In the genomic region with DNA sequence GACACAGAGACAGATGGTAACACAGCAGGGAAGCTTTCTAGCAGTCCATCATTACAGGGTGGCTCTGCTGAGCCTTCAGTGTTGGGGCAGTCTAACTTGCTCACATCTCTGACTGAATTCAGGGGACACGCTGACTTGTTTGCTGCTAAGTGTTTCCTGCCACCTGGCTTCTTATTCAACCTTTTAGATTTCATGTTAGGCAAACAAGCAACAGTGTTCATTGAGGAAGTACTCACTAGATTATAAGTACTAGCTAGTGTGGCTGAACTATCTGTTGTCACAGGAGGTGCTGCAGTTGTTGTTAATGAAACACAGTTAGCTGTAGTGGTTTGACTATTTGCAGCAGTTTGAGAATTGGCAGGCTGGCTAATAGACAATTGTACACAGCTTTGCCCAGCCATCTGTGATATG, we compare ENCODE assay signal across 15 cellular contexts. TPM values are rescaled to one million over a fixed set of nuclear protein-coding genes. Genes with fewer than 3 reads are reported as not detected.
DNase-seq lines count a peak whose midpoint lies in the region; ATAC-seq and TF ChIP-seq lines count a peak whose summit lies in the region.
"Had no signal": no experiment of that assay in that cellular context is flagged by ENCODE, and none has a peak within 500 bp of the region (broad histone marks: within the 10 kb centered on the region; RNA-seq: fewer than 3 reads in every experiment).

No MANE protein-coding gene starts in this region.

- H3K27ac ChIP-seq in OCI-LY1 (ENCODE audit: low read depth, low read length, poor library complexity, severe bottlenecking) (peak overlapping the region; percentile 90), esophagus muscularis mucosa (replicated peaks in 1 of 4) (no peak overlapping the region)
- H3K27ac ChIP-seq: BLaER1 had no signal

- intact Hi-C loops in esophagus muscularis mucosa (cut with DNase I) = no loop called here

- H3K4me3 Mint-ChIP-seq in naive B cell = peak overlapping the region; percentile 41 to 81 (median 76)
- H3K4me3 Mint-ChIP-seq: activated CD4-positive, alpha-beta T cell treated with anti-CD3 and anti-CD28 coated beads, Interleukin-2, amount 10 ng/mL, durations not matched to agents 24 days and 14 days had no signal

- H3K36me3 ChIP-seq in OCI-LY1 (ENCODE audit: insufficient read depth, low read length) (0 out of 2 replicates have a peak, but pooled peaks cover 6% of the 10 kb centered on the region), esophagus muscularis mucosa (peaks cover 0 to 48% (median 26%) of the 10 kb centered on the region in 4 donors)

- peaks cover 82 to 93% (median 90%) of the 10 kb centered on the region in 3 donors for H3K4me1 Mint-ChIP-seq in naive B cell
- H3K4me1 Mint-ChIP-seq: activated CD4-positive, alpha-beta T cell treated with anti-CD3 and anti-CD28 coated beads, Interleukin-2, amount 10 ng/mL, durations not matched to agents 24 days and 14 days had no signal

- H3K4me1 ChIP-seq in OCI-LY1 (ENCODE audit: insufficient read depth, low read length, severe bottlenecking) (peaks cover 37% of the 10 kb centered on the region), esophagus muscularis mucosa (peaks cover 11 to 47% (median 36%) of the 10 kb centered on the region in 4 donors)

- H3K9me3 Mint-ChIP-seq in naive B cell = peaks cover 5 to 36% (median 15%) of the 10 kb centered on the region in 7 donors
- H3K9me3 Mint-ChIP-seq: activated CD4-positive, alpha-beta T cell treated with anti-CD3 and anti-CD28 coated beads, Interleukin-2, amount 10 ng/mL, durations not matched to agents 24 days and 14 days had no signal

- POLR2A ChIA-PET in HEK293T (lab: Yijun Ruan, JAX) = no interaction called here

- H3K9me2 ChIP-seq in OCI-LY1 (ENCODE audit: low read depth, low read length) = no peaks in the 10 kb centered on the region

- peak overlapping the region; percentile 7; the same call in 1 of the 2 replicates for H3K9ac ChIP-seq in OCI-LY1 (ENCODE audit: low read length)
- H3K9ac ChIP-seq: BLaER1 had no signal

- no peak overlapping the region for H2AFZ ChIP-seq in OCI-LY1 (ENCODE audit: low read length)

- H3K27me3 ChIP-seq in OCI-LY1 (ENCODE audit: insufficient read depth, low read length) (no peaks in the 10 kb centered on the region), esophagus muscularis mucosa (no peaks in the 10 kb centered on the region)
- H3K27me3 ChIP-seq: BLaER1 had no signal

- peaks cover 55 to 61% of the 10 kb centered on the region in 2 donors for H3K36me3 Mint-ChIP-seq in naive B cell

- no peak for TF ChIP-seq POLR2A in esophagus muscularis mucosa (IDR thresholded peaks at IDR 0.05; ENCODE audit: low read depth)

- no peaks in the 10 kb centered on the region for H4K20me1 ChIP-seq in OCI-LY1 (ENCODE audit: insufficient read depth, low read length)
- H4K20me1 ChIP-seq: BLaER1 had no signal

- H3K27me3 Mint-ChIP-seq in naive B cell = no peaks in the 10 kb centered on the region
- H3K27me3 Mint-ChIP-seq: activated CD4-positive, alpha-beta T cell treated with anti-CD3 and anti-CD28 coated beads, Interleukin-2, amount 10 ng/mL, durations not matched to agents 24 days and 14 days had no signal

- H3F3A ChIP-seq in OCI-LY1 (ENCODE audit: insufficient read depth, low read length) = no peaks in the 10 kb centered on the region

- CTCF ChIA-PET in HEK293T (lab: Yijun Ruan, JAX) = no interaction called here

- H3K79me2 ChIP-seq in OCI-LY1 (ENCODE audit: insufficient read depth, low read length) = no peaks in the 10 kb centered on the region

- peak; percentile 80 for DNase-seq in DMS53 (lab: John Stamatoyannopoulos, UW)
- DNase-seq in NCI-H1436 treated with DMSO at 0.1 percent for 48 hours (lab: John Stamatoyannopoulos, UW) = peak; percentile 81
- peak; percentile 70 for DNase-seq in naive B cell
- DNase-seq in HEK293T (ENCODE audit: extremely low spot score) = no peak
- no peak for DNase-seq in middle frontal gyrus (ENCODE audit: extremely low spot score, low spot score)
- DNase-seq in esophagus muscularis mucosa (ENCODE audit: extremely low spot score) = no peak
- DNase-seq: activated CD4-positive, alpha-beta T cell treated with anti-CD3 and anti-CD28 coated beads, Interleukin-2, amount 10 ng/mL, durations not matched to agents 24 days and 14 days; activated T-cell treated with anti-CD3 and anti-CD28 coated beads, Interleukin-2, amount 50 U/mL, for 1 hour; EL; NK-92 treated with Interleukin-12 subunit alpha and Interleukin-12 subunit beta, amount 100 ng/mL, for 24 hours; SIG-M5; T-helper 9 cell had no signal

- H3K9me3 ChIP-seq in OCI-LY1 (ENCODE audit: low read length) (no peaks in the 10 kb centered on the region), esophagus muscularis mucosa (no peaks in the 10 kb centered on the region)
- H3K9me3 ChIP-seq: BLaER1 had no signal

- WGBS in esophagus muscularis mucosa = 100% methylated on average over 1 of the region's 1 CpG

- H3K27ac Mint-ChIP-seq in naive B cell = peak overlapping the region; percentile 22 to 99 (median 93)
- H3K27ac Mint-ChIP-seq: activated CD4-positive, alpha-beta T cell treated with anti-CD3 and anti-CD28 coated beads, Interleukin-2, amount 10 ng/mL, durations not matched to agents 24 days and 14 days had no signal

- TF ChIP-seq CTCF in OCI-LY1 (IDR thresholded peaks at IDR 0.05; ENCODE audit: low read length) (no peak), esophagus muscularis mucosa (IDR thresholded peaks at IDR 0.05) (no peak)

- H3K4me3 ChIP-seq in OCI-LY1 (ENCODE audit: low read depth, low read length, poor library complexity, severe bottlenecking) (peak overlapping the region; percentile 15), esophagus muscularis mucosa (no peak overlapping the region)
- H3K4me3 ChIP-seq: BLaER1 had no signal

- ATAC-seq in naive B cell (ENCODE audit: low read depth in 2 of 2) = peak; percentile 81 to 83
- no peak for ATAC-seq in HG02973 (IDR thresholded peaks at IDR 0.05; ENCODE audit: unreplicated experiment)

- H3K4me2 ChIP-seq in OCI-LY1 (ENCODE audit: low read length) = peak overlapping the region; percentile 35; the same call in 1 of the 2 replicates
- H3K4me2 ChIP-seq: BLaER1 had no signal

- no peak for TF ChIP-seq EP300 in esophagus muscularis mucosa (IDR thresholded peaks at IDR 0.05)

TF ChIP-seq in HEK293T, 16 proteins besides CTCF, POLR2A, EP300 and RAD21:
- TF ChIP-seq CTBP1 (IDR thresholded peaks at IDR 0.05; ENCODE audit: borderline replicate concordance) (no peak), SP1 (IDR thresholded peaks at IDR 0.05) (no peak), LEF1 (IDR thresholded peaks at IDR 0.05; ENCODE audit: borderline replicate concordance) (no peak), BHLHE40 (IDR thresholded peaks at IDR 0.05; ENCODE audit: borderline replicate concordance) (no peak)

RNA-seq across cellular contexts. Expression of gene USF3, which starts 37.3 kb away (rescaled TPM):
- 10 to 100 TPM in 5 of 6 donors, 1 to 10 TPM in 1; 9.3 to 19.3 (median 12.7) TPM for polyA plus RNA-seq in naive B cell (ENCODE audit: low read depth in 6 of 6)
- 10 to 100 TPM; 20.8 to 28.6 (median 25.0) TPM for total RNA-seq in esophagus muscularis mucosa

Comparison
In these comparisons a context has a peak if more than half of its experiments do, and no peak if none do; other contexts are left out.
1. DNase-seq: peak in DMS53 (single experiment), NCI-H1436 treated with DMSO at 0.1 percent for 48 hours (single experiment) and naive B cell (single experiment); none in HEK293T (single experiment), middle frontal gyrus (single experiment) and esophagus muscularis mucosa (single experiment).